ENCODE assay signal across 21 cellular contexts in genomic region chr1:117860906-117861610, GRCh38.
DNase-seq lines count a peak whose midpoint lies in the region; ATAC-seq and TF ChIP-seq lines count a peak whose summit lies in the region.
"Had no signal": no experiment of that assay in that cellular context is flagged by ENCODE, and none has a peak within 500 bp of the region (broad histone marks: within the 10 kb centered on the region; RNA-seq: fewer than 3 reads in every experiment).

No MANE protein-coding gene starts in this region.

- TF ChIP-seq EP300 in ovary (IDR thresholded peaks at IDR 0.05), result no peak

- H3K4me1 ChIP-seq in A673 (ENCODE audit: insufficient read depth, low read length, poor library complexity, severe bottlenecking) (no peaks in the 10 kb centered on the region), vagina (no peaks in the 10 kb centered on the region), ovary (ENCODE audit: insufficient read depth) (peaks cover 2% of the 10 kb centered on the region)
- H3K4me1 ChIP-seq: psoas muscle, spleen, transverse colon had no signal

- H3K9me3 ChIP-seq in A673 (ENCODE audit: low read depth, low read length, poor library complexity, severe bottlenecking), result no peaks in the 10 kb centered on the region
- H3K9me3 ChIP-seq in vagina, result no peaks in the 10 kb centered on the region
- no peaks in the 10 kb centered on the region for H3K9me3 ChIP-seq in ovary
- H3K9me3 ChIP-seq: psoas muscle, transverse colon had no signal

- POLR2A ChIA-PET in A673 (lab: Charles Lee; ENCODE audit: low non-redundant PET), result interaction anchor here (0.6 kb wide), 1 partner anchor 24 kb away, joined by 6 read pairs; no protein-coding TSS in a partner anchor

- intact Hi-C loops in A673 (cut with micrococcal nuclease; ENCODE audit: unreplicated experiment), result loop anchor here (10.0 kb wide), 1 partner anchor 346 kb away; no protein-coding TSS in a partner anchor
- intact Hi-C loops in vagina (cut with DNase I), result no loop called here
- intact Hi-C loops in ovary (cut with DNase I), result no loop called here

- no peak for ATAC-seq in GM21515 (IDR thresholded peaks at IDR 0.05; ENCODE audit: unreplicated experiment)
- ATAC-seq in GM21528 (IDR thresholded peaks at IDR 0.05; ENCODE audit: low FRiP score, unreplicated experiment), result no peak
- ATAC-seq: activated CD8-positive, alpha-beta T cell treated with anti-CD3 and anti-CD28 coated beads, Interleukin-2, amount 10 ng/mL, durations not matched to agents 7 days and 5 days; naive thymus-derived CD8-positive, alpha-beta T cell; psoas muscle; stimulated activated effector memory CD8-positive, alpha-beta T cell treated with anti-CD3 and anti-CD28 coated beads, Interleukin-12 subunit alpha, Interleukin-12 subunit beta, amount 100 ng/mL, for 72 hours had no signal

- WGBS in ovary, 3 donors, result 50 to 54% (median 53%) methylated on average over 2 of the region's 2 CpGs

- BruUV-seq in A673 (replicated peaks; lab: Mats Ljungman, UMichigan), result no TSS peak

- peak; percentile 4 for DNase-seq in A673 (ENCODE audit: low spot score)
- peak; percentile 72 for DNase-seq in GM04503 (ENCODE audit: low read depth)
- DNase-seq in NCI-H69 (lab: John Stamatoyannopoulos, UW), result peak; percentile 72
- peak; percentile 58 for DNase-seq in fibroblast of the conjunctiva (ENCODE audit: low read depth)
- DNase-seq in vagina (ENCODE audit: extremely low spot score in 2 of 2), result no peak
- DNase-seq in ovary, result no peak
- DNase-seq: activated CD8-positive, alpha-beta T cell treated with anti-CD3 and anti-CD28 coated beads, Interleukin-2, amount 10 ng/mL, durations not matched to agents 7 days and 5 days; central memory CD4-positive, alpha-beta T cell; GDM1; H9; MM.1S; naive thymus-derived CD8-positive, alpha-beta T cell; NCI-H1930; NCI-H748 treated with DMSO at 0.1 percent for 48 hours; psoas muscle; RPMI8226; spleen; transverse colon had no signal

- H3K4me3 ChIP-seq in A673 (ENCODE audit: low read depth, low read length, poor library complexity, severe bottlenecking) (no peak overlapping the region), vagina (no peak overlapping the region), ovary (no peak overlapping the region)
- H3K4me3 ChIP-seq: psoas muscle, spleen, transverse colon had no signal

- TF ChIP-seq POLR2A in vagina (IDR thresholded peaks at IDR 0.05) (no peak), ovary (IDR thresholded peaks at IDR 0.05) (no peak)

- CTCF ChIA-PET in A673 (lab: Charles Lee), result no interaction called here

- H3K27ac ChIP-seq in A673 (ENCODE audit: low read depth, low read length, poor library complexity, severe bottlenecking), result no peak overlapping the region
- no peak overlapping the region for H3K27ac ChIP-seq in vagina
- no peak overlapping the region for H3K27ac ChIP-seq in ovary
- H3K27ac ChIP-seq: psoas muscle, spleen, transverse colon had no signal

- TF ChIP-seq CTCF in A673 (conservative IDR thresholded peaks at IDR 0.05; ENCODE audit: low read depth, low read length) (no peak), vagina (IDR thresholded peaks at IDR 0.05) (no peak), ovary (IDR thresholded peaks at IDR 0.05) (no peak)

- peaks cover 3% of the 10 kb centered on the region for H3K36me3 ChIP-seq in A673 (ENCODE audit: insufficient read depth, low read length, poor library complexity, severe bottlenecking)
- H3K36me3 ChIP-seq in vagina, result peaks cover 0 to 4% of the 10 kb centered on the region in 2 donors
- H3K36me3 ChIP-seq in ovary, result no peaks in the 10 kb centered on the region

- H3K27me3 ChIP-seq in A673 (replicated peaks; ENCODE audit: insufficient read depth, low read depth, low read length, poor library complexity), result no peaks in the 10 kb centered on the region
- no peaks in the 10 kb centered on the region for H3K27me3 ChIP-seq in vagina
- no peaks in the 10 kb centered on the region for H3K27me3 ChIP-seq in ovary
- H3K27me3 ChIP-seq: spleen, transverse colon had no signal

Comparison
In these comparisons a context has a peak if more than half of its experiments do, and no peak if none do; other contexts are left out.
1. DNase-seq: peak in A673 (single experiment), GM04503 (single experiment), NCI-H69 (single experiment) and fibroblast of the conjunctiva (single experiment); none in vagina (0 of 2) and ovary (0 of 5).